Comparison of ENCODE assay signal across 17 cellular contexts in genomic region chr6:16903470-16903869, GRCh38.
DNase-seq lines count a peak whose midpoint lies in the region; ATAC-seq and TF ChIP-seq lines count a peak whose summit lies in the region.
"Had no signal": no experiment of that assay in that cellular context is flagged by ENCODE, and none has a peak within 500 bp of the region (broad histone marks: within the 10 kb centered on the region; RNA-seq: fewer than 3 reads in every experiment).

No MANE protein-coding gene starts in this region.

- TF ChIP-seq CTCF in astrocyte of the spinal cord (IDR thresholded peaks at IDR 0.05; ENCODE audit: low read depth, low read length) (no peak), lower lobe of right lung (IDR thresholded peaks at IDR 0.05) (no peak)

- H3K27me3 ChIP-seq in BLaER1 treated with 17β-estradiol and CSF1 and Interleukin-3, amounts not matched to agents 10 nM and 100 nM = no peaks in the 10 kb centered on the region
- no peaks in the 10 kb centered on the region for H3K27me3 ChIP-seq in MG63
- no peaks in the 10 kb centered on the region for H3K27me3 ChIP-seq in lower lobe of right lung (ENCODE audit: low read depth)
- H3K27me3 ChIP-seq: cardiac muscle cell, esophagus squamous epithelium had no signal

- DNase-seq in MG63 = peak; percentile 46
- DNase-seq in astrocyte of the spinal cord (ENCODE audit: low read depth, low spot score) = peak; percentile 30
- no peak for DNase-seq in lower lobe of right lung
- DNase-seq in activated gamma-delta T cell treated with Interleukin-2 at 50 U/mL for 16 hours = no peak
- no peak for DNase-seq in activated naive CD4-positive, alpha-beta T cell treated with anti-CD3 and anti-CD28 coated beads, Interleukin-2, amount 10 ng/mL, durations not matched to agents 7 days and 5 days
- no peak for DNase-seq in activated T-cell treated with anti-CD3 and anti-CD28 coated beads for 4 hours
- DNase-seq: activated CD4-positive, alpha-beta T cell treated with anti-CD3 and anti-CD28 coated beads for 1 hour; activated T-cell treated with anti-CD3 and anti-CD28 coated beads, Interleukin-2, amount 50 U/mL, for 72 hours; esophagus squamous epithelium; H9; kidney glomerular epithelial cell; NCI-H2227 treated with DMSO at 0.1 percent for 48 hours had no signal

- H3K9me3 ChIP-seq in BLaER1 treated with 17β-estradiol and CSF1 and Interleukin-3, amounts not matched to agents 10 nM and 100 nM (replicated peaks in 1 of 11) = no peaks in the 10 kb centered on the region
- no peaks in the 10 kb centered on the region for H3K9me3 ChIP-seq in MG63
- H3K9me3 ChIP-seq in lower lobe of right lung = no peaks in the 10 kb centered on the region
- H3K9me3 ChIP-seq: esophagus squamous epithelium had no signal

- H3K27me3 Mint-ChIP-seq in activated naive CD4-positive, alpha-beta T cell treated with anti-CD3 and anti-CD28 coated beads, Interleukin-2, amount 10 ng/mL, durations not matched to agents 7 days and 5 days = peaks cover 9% of the 10 kb centered on the region

- peak overlapping the region in 5 of 11 experiments; percentile 52 to 84 (median 77); a peak in 10 of 22 replicates for H3K27ac ChIP-seq in BLaER1 treated with 17β-estradiol and CSF1 and Interleukin-3, amounts not matched to agents 10 nM and 100 nM
- H3K27ac ChIP-seq in lower lobe of right lung = no peak overlapping the region
- H3K27ac ChIP-seq: cardiac muscle cell, SK-N-MC had no signal

- H3K36me3 ChIP-seq in BLaER1 treated with 17β-estradiol and CSF1 and Interleukin-3, amounts not matched to agents 10 nM and 100 nM = no peaks in the 10 kb centered on the region
- no peaks in the 10 kb centered on the region for H3K36me3 ChIP-seq in MG63
- H3K36me3 ChIP-seq in lower lobe of right lung = no peaks in the 10 kb centered on the region
- H3K36me3 ChIP-seq: cardiac muscle cell, esophagus squamous epithelium had no signal

- peak overlapping the region in 4 of 11 experiments; percentile 55 to 64 (median 62); a peak in 7 of 22 replicates for H3K9ac ChIP-seq in BLaER1 treated with 17β-estradiol and CSF1 and Interleukin-3, amounts not matched to agents 10 nM and 100 nM

- H3K27ac Mint-ChIP-seq in activated naive CD4-positive, alpha-beta T cell treated with anti-CD3 and anti-CD28 coated beads, Interleukin-2, amount 10 ng/mL, durations not matched to agents 7 days and 5 days = no peak overlapping the region
- H3K27ac Mint-ChIP-seq: activated T-cell treated with anti-CD3 and anti-CD28 coated beads, Interleukin-2, amount 50 U/mL, for 72 hours; H9; stimulated activated effector memory CD8-positive, alpha-beta T cell treated with anti-CD3 and anti-CD28 coated beads, Interleukin-12 subunit alpha, Interleukin-12 subunit beta, amount 100 ng/mL, for 72 hours had no signal

- CTCF ChIA-PET in activated naive CD4-positive, alpha-beta T cell treated with anti-CD3 and anti-CD28 coated beads, Interleukin-2, amount 10 ng/mL, durations not matched to agents 7 days and 5 days (lab: Charles Lee) = no interaction called here

- H3K4me1 Mint-ChIP-seq in activated naive CD4-positive, alpha-beta T cell treated with anti-CD3 and anti-CD28 coated beads, Interleukin-2, amount 10 ng/mL, durations not matched to agents 7 days and 5 days = no peaks in the 10 kb centered on the region
- H3K4me1 Mint-ChIP-seq: stimulated activated effector memory CD8-positive, alpha-beta T cell treated with anti-CD3 and anti-CD28 coated beads, Interleukin-12 subunit alpha, Interleukin-12 subunit beta, amount 100 ng/mL, for 72 hours had no signal

- no peaks in the 10 kb centered on the region for H4K20me1 ChIP-seq in BLaER1 treated with 17β-estradiol and CSF1 and Interleukin-3, amounts not matched to agents 10 nM and 100 nM

- in situ Hi-C loops in astrocyte of the spinal cord (cut with HindIII; ENCODE audit: low sequenced_read_pairs) = no loop called here

- H3K4me1 ChIP-seq in BLaER1 treated with 17β-estradiol and CSF1 and Interleukin-3, amounts not matched to agents 10 nM and 100 nM = peaks cover 0 to 52% (median 12%) of the 10 kb centered on the region in 10 experiments; a peak in 13 of 20 replicates
- H3K4me1 ChIP-seq in lower lobe of right lung = peaks cover 21% of the 10 kb centered on the region

- intact Hi-C loops in lower lobe of right lung (cut with DNase I) = no loop called here

- ATAC-seq in lower lobe of right lung = peak; percentile 39 to 60
- no peak for ATAC-seq in GM21526 (IDR thresholded peaks at IDR 0.05; ENCODE audit: low FRiP score, unreplicated experiment)
- ATAC-seq: activated T-cell treated with anti-CD3 and anti-CD28 coated beads, Interleukin-2, amount 50 U/mL, for 72 hours; stimulated activated effector memory CD8-positive, alpha-beta T cell treated with anti-CD3 and anti-CD28 coated beads, Interleukin-12 subunit alpha, Interleukin-12 subunit beta, amount 100 ng/mL, for 72 hours had no signal

- H3K4me2 ChIP-seq in BLaER1 treated with 17β-estradiol and CSF1 and Interleukin-3, amounts not matched to agents 10 nM and 100 nM = peak overlapping the region in 6 of 11 experiments; percentile 27 to 84 (median 68); a peak in 13 of 22 replicates

- no peaks in the 10 kb centered on the region for H3K9me3 Mint-ChIP-seq in activated naive CD4-positive, alpha-beta T cell treated with anti-CD3 and anti-CD28 coated beads, Interleukin-2, amount 10 ng/mL, durations not matched to agents 7 days and 5 days
- H3K9me3 Mint-ChIP-seq: activated T-cell treated with anti-CD3 and anti-CD28 coated beads, Interleukin-2, amount 50 U/mL, for 72 hours; H9; stimulated activated effector memory CD8-positive, alpha-beta T cell treated with anti-CD3 and anti-CD28 coated beads, Interleukin-12 subunit alpha, Interleukin-12 subunit beta, amount 100 ng/mL, for 72 hours had no signal

- no peak overlapping the region for H3K4me3 ChIP-seq in BLaER1 treated with 17β-estradiol and CSF1 and Interleukin-3, amounts not matched to agents 10 nM and 100 nM
- H3K4me3 ChIP-seq in MG63 (no peak overlapping the region), astrocyte of the spinal cord (ENCODE audit: low read depth, low read length) (no peak overlapping the region), lower lobe of right lung (no peak overlapping the region)
- H3K4me3 ChIP-seq: cardiac muscle cell, esophagus squamous epithelium, SK-N-MC had no signal

- H3K36me3 Mint-ChIP-seq in activated naive CD4-positive, alpha-beta T cell treated with anti-CD3 and anti-CD28 coated beads, Interleukin-2, amount 10 ng/mL, durations not matched to agents 7 days and 5 days = no peaks in the 10 kb centered on the region
- H3K36me3 Mint-ChIP-seq: stimulated activated effector memory CD8-positive, alpha-beta T cell treated with anti-CD3 and anti-CD28 coated beads, Interleukin-12 subunit alpha, Interleukin-12 subunit beta, amount 100 ng/mL, for 72 hours had no signal

- H3K4me3 Mint-ChIP-seq in activated naive CD4-positive, alpha-beta T cell treated with anti-CD3 and anti-CD28 coated beads, Interleukin-2, amount 10 ng/mL, durations not matched to agents 7 days and 5 days = no peak overlapping the region
- H3K4me3 Mint-ChIP-seq: activated T-cell treated with anti-CD3 and anti-CD28 coated beads, Interleukin-2, amount 50 U/mL, for 72 hours; H9; stimulated activated effector memory CD8-positive, alpha-beta T cell treated with anti-CD3 and anti-CD28 coated beads, Interleukin-12 subunit alpha, Interleukin-12 subunit beta, amount 100 ng/mL, for 72 hours had no signal

Comparison
In these comparisons a context has a peak if more than half of its experiments do, and no peak if none do; other contexts are left out.
1. DNase-seq: peak in MG63 (single experiment) and astrocyte of the spinal cord (single experiment); none in lower lobe of right lung (single experiment), activated gamma-delta T cell treated with Interleukin-2 at 50 U/mL for 16 hours (single experiment), activated naive CD4-positive, alpha-beta T cell treated with anti-CD3 and anti-CD28 coated beads, Interleukin-2, amount 10 ng/mL, durations not matched to agents 7 days and 5 days (single experiment) and activated T-cell treated with anti-CD3 and anti-CD28 coated beads for 4 hours (single experiment).